10 cellular contexts compared by ENCODE assay signal in genomic region chr3:158711886-158712285, GRCh38. TPM values are rescaled to one million over a fixed set of nuclear protein-coding genes. Genes with fewer than 3 reads are reported as not detected.
A peak's percentile ranks its signal among the peaks of the same experiment; 100 is the strongest.
DNase-seq lines count a peak whose midpoint lies in the region; ATAC-seq and TF ChIP-seq lines count a peak whose summit lies in the region.
"Had no signal": no experiment of that assay in that cellular context is flagged by ENCODE, and none has a peak within 500 bp of the region (broad histone marks: within the 10 kb centered on the region; RNA-seq: fewer than 3 reads in every experiment).

No MANE protein-coding gene starts in this region.

- no peak overlapping the region for H3K4me3 Mint-ChIP-seq in activated CD8-positive, alpha-beta T cell treated with anti-CD3 and anti-CD28 coated beads, Interleukin-2, amount 10 ng/mL, durations not matched to agents 7 days and 5 days
- H3K4me3 Mint-ChIP-seq: activated naive CD8-positive, alpha-beta T cell had no signal

- H3K9me3 Mint-ChIP-seq in activated CD8-positive, alpha-beta T cell treated with anti-CD3 and anti-CD28 coated beads, Interleukin-2, amount 10 ng/mL, durations not matched to agents 7 days and 5 days (ENCODE audit: insufficient read depth): no peaks in the 10 kb centered on the region

- POLR2A ChIA-PET in activated CD8-positive, alpha-beta T cell treated with anti-CD3 and anti-CD28 coated beads, Interleukin-2, amount 10 ng/mL, durations not matched to agents 7 days and 5 days (lab: Charles Lee): interaction anchor here (0.5 kb wide), 1 partner anchor 90 kb away, joined by 3 read pairs; the partner anchor contains the start of gene MFSD1

- ATAC-seq in HG02642 (IDR thresholded peaks at IDR 0.05; ENCODE audit: poor library complexity, unreplicated experiment): no peak
- no peak for ATAC-seq in activated CD8-positive, alpha-beta T cell treated with anti-CD3 and anti-CD28 coated beads, Interleukin-2, amount 10 ng/mL, durations not matched to agents 7 days and 5 days

- H3K27ac Mint-ChIP-seq in activated CD8-positive, alpha-beta T cell treated with anti-CD3 and anti-CD28 coated beads, Interleukin-2, amount 10 ng/mL, durations not matched to agents 7 days and 5 days: no peak overlapping the region
- H3K27ac Mint-ChIP-seq: activated naive CD8-positive, alpha-beta T cell had no signal

- CTCF ChIA-PET in activated CD8-positive, alpha-beta T cell treated with anti-CD3 and anti-CD28 coated beads, Interleukin-2, amount 10 ng/mL, durations not matched to agents 7 days and 5 days (lab: Charles Lee): interaction anchor here (1.0 kb wide), 1 partner anchor 12 kb away, joined by 3 read pairs; no protein-coding TSS in a partner anchor

- peaks cover 7% of the 10 kb centered on the region for H3K4me1 Mint-ChIP-seq in activated CD8-positive, alpha-beta T cell treated with anti-CD3 and anti-CD28 coated beads, Interleukin-2, amount 10 ng/mL, durations not matched to agents 7 days and 5 days (ENCODE audit: low read depth)

- DNase-seq in ELR (ENCODE audit: low read depth): peak; percentile 87
- DNase-seq in NCI-H226: peak; percentile 91
- DNase-seq in epithelial cell of proximal tubule (ENCODE audit: low read depth): peak; percentile 36
- DNase-seq in pons (ENCODE audit: low spot score): peak; percentile 38
- no peak for DNase-seq in globus pallidus (ENCODE audit: low spot score)
- DNase-seq in activated CD8-positive, alpha-beta T cell treated with anti-CD3 and anti-CD28 coated beads, Interleukin-2, amount 10 ng/mL, durations not matched to agents 7 days and 5 days: no peak
- DNase-seq in C1 segment of cervical spinal cord (lab: John Stamatoyannopoulos, UW): no peak
- DNase-seq: stimulated activated CD4-positive, alpha-beta T cell treated with anti-CD3 and anti-CD28 coated beads, Interleukin-1b, Interleukin-23, amount 100 ng/mL, for 48 hours had no signal

- no peaks in the 10 kb centered on the region for H3K27me3 Mint-ChIP-seq in activated CD8-positive, alpha-beta T cell treated with anti-CD3 and anti-CD28 coated beads, Interleukin-2, amount 10 ng/mL, durations not matched to agents 7 days and 5 days (ENCODE audit: low read depth)
- H3K27me3 Mint-ChIP-seq: activated naive CD8-positive, alpha-beta T cell had no signal

- H3K4me3 ChIP-seq in epithelial cell of proximal tubule (ENCODE audit: low read depth, low read length): no peak overlapping the region

- H3K36me3 Mint-ChIP-seq in activated CD8-positive, alpha-beta T cell treated with anti-CD3 and anti-CD28 coated beads, Interleukin-2, amount 10 ng/mL, durations not matched to agents 7 days and 5 days (ENCODE audit: low read depth): peaks cover 22% of the 10 kb centered on the region

- TF ChIP-seq CTCF in epithelial cell of proximal tubule (conservative IDR thresholded peaks at IDR 0.05; ENCODE audit: low read depth, low read length): no peak

RNA-seq across cellular contexts. Expression of gene RARRES1, which starts 20.4 kb away (rescaled TPM):
- total RNA-seq in epithelial cell of proximal tubule: 9.8 and 10.4 TPM in 2 replicates
- not detected for total RNA-seq in activated CD8-positive, alpha-beta T cell treated with anti-CD3 and anti-CD28 coated beads, Interleukin-2, amount 10 ng/mL, durations not matched to agents 7 days and 5 days

RNA-seq across cellular contexts. Expression of gene LXN, which starts 39.4 kb away (rescaled TPM):
- 13.3 and 14.4 TPM in 2 replicates for total RNA-seq in epithelial cell of proximal tubule
- total RNA-seq in activated CD8-positive, alpha-beta T cell treated with anti-CD3 and anti-CD28 coated beads, Interleukin-2, amount 10 ng/mL, durations not matched to agents 7 days and 5 days: 1 to 10 TPM; 8.7 to 9.4 TPM

Comparison
In these comparisons a context has a peak if more than half of its experiments do, and no peak if none do; other contexts are left out.
1. DNase-seq: peak in ELR (single experiment), NCI-H226 (single experiment), epithelial cell of proximal tubule (single experiment) and pons (single experiment); none in globus pallidus (single experiment), activated CD8-positive, alpha-beta T cell treated with anti-CD3 and anti-CD28 coated beads, Interleukin-2, amount 10 ng/mL, durations not matched to agents 7 days and 5 days (single experiment) and C1 segment of cervical spinal cord (0 of 14).
2. RNA of gene RARRES1, which starts 20.4 kb away (total RNA-seq): 9.8 to 10.4 TPM in epithelial cell of proximal tubule; not detected in activated CD8-positive, alpha-beta T cell treated with anti-CD3 and anti-CD28 coated beads, Interleukin-2, amount 10 ng/mL, durations not matched to agents 7 days and 5 days; every median in the first group is over 10 times any median in the second.